In the genomic region with DNA sequence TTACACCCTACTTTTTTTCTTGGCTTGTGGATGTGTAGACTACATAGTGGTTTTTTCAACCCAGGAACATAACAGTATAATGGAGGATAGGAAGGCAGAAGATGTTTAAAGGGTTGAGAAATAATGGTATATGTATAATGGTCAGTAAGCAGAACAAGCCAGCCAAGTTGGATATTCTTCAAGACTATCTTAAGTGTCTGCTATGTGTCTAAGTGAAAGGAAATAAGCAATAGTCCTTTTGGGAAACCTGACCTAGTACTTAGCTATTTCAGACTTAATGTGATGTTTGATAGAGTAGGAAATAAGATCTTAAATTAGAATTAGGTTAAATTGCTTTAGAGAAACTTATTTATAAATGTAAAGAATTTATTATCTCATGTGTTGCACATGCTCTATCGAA, we compare ENCODE assay signal across 11 cellular contexts.
DNase-seq lines count a peak whose midpoint lies in the region; ATAC-seq, FAIRE-seq and TF ChIP-seq lines count a peak whose summit lies in the region.
"Had no signal": no experiment of that assay in that cellular context is flagged by ENCODE, and none has a peak within 500 bp of the region (broad histone marks: within the 10 kb centered on the region; RNA-seq: fewer than 3 reads in every experiment).

No MANE protein-coding gene starts in this region.

- WGBS in upper lobe of left lung, 2 donors, result 47 to 48% methylated on average over 1 of the region's 1 CpG

- H2AFZ ChIP-seq in keratinocyte (ENCODE audit: control insufficient read depth, low read length), result no peak overlapping the region

- H3K27me3 Mint-ChIP-seq in activated naive CD8-positive, alpha-beta T cell, result no peaks in the 10 kb centered on the region

- peak overlapping the region; percentile 77 for H3K4me3 Mint-ChIP-seq in activated naive CD8-positive, alpha-beta T cell

- FAIRE-seq in keratinocyte (lab: Jason Lieb, UNC), result no peak

- H3K4me2 ChIP-seq in keratinocyte (ENCODE audit: control insufficient read depth, extremely low read depth, insufficient read depth, low read depth, low read length), result peak overlapping the region; percentile 79

- no peaks in the 10 kb centered on the region for H3K9me3 Mint-ChIP-seq in activated naive CD8-positive, alpha-beta T cell (ENCODE audit: low read depth)

- TF ChIP-seq EP300 in upper lobe of left lung (IDR thresholded peaks at IDR 0.05), result no peak

- H3K27ac Mint-ChIP-seq in activated naive CD8-positive, alpha-beta T cell, result peak overlapping the region; percentile 75

- no peaks in the 10 kb centered on the region for H3K27me3 ChIP-seq in left ventricle myocardium inferior (ENCODE audit: low read depth)
- no peaks in the 10 kb centered on the region for H3K27me3 ChIP-seq in keratinocyte (ENCODE audit: control insufficient read depth, extremely low read depth, insufficient read depth, low read length)
- no peaks in the 10 kb centered on the region for H3K27me3 ChIP-seq in upper lobe of left lung

- dilution Hi-C loops in keratinocyte (cut with MboI; ENCODE audit: extremely low pct_ligation_motif_present, low sequenced_read_pairs), result no loop called here

- peaks cover 3% of the 10 kb centered on the region for H3K36me3 Mint-ChIP-seq in activated naive CD8-positive, alpha-beta T cell

- peak overlapping the region; percentile 91 for H3K4me3 ChIP-seq in left ventricle myocardium inferior
- H3K4me3 ChIP-seq in keratinocyte (ENCODE audit: control insufficient read depth in 2 of 3, extremely low read depth in 1 of 3, insufficient read depth in 2 of 3, low read depth in 1 of 3, low read length in 3 of 3), result peak overlapping the region in 2 of 3 experiments; percentile 96
- peak overlapping the region in 3 of 4 donors; percentile 12 to 94 (median 77) for H3K4me3 ChIP-seq in upper lobe of left lung
- H3K4me3 ChIP-seq: prostate gland had no signal

- H3K9me1 ChIP-seq in keratinocyte (ENCODE audit: control insufficient read depth, extremely low read depth, insufficient read depth, low read length), result no peaks in the 10 kb centered on the region

- H3K9me3 ChIP-seq in left ventricle myocardium inferior (replicated peaks) (no peaks in the 10 kb centered on the region), keratinocyte (ENCODE audit: control insufficient read depth, low read depth, low read length) (no peaks in the 10 kb centered on the region), upper lobe of left lung (no peaks in the 10 kb centered on the region)
- H3K9me3 ChIP-seq: prostate gland had no signal

- intact Hi-C loops in left ventricle myocardium inferior (cut with micrococcal nuclease) (no loop called here), left ventricle myocardium superior (cut with micrococcal nuclease) (loop anchor here (5.0 kb wide), 1 partner anchor 988 kb away; a partner anchor contains a TSS)

- H3K9ac ChIP-seq in keratinocyte (ENCODE audit: control insufficient read depth, extremely low read depth, insufficient read depth, low read length), result peak overlapping the region; percentile 9

- H3K27ac ChIP-seq in left ventricle myocardium inferior (replicated peaks), result peak overlapping the region; percentile 100
- H3K27ac ChIP-seq in keratinocyte (ENCODE audit: control insufficient read depth, insufficient read depth, low read length), result peak overlapping the region; percentile 6
- H3K27ac ChIP-seq in upper lobe of left lung, result peak overlapping the region; percentile 22 to 100 (median 65)
- H3K27ac ChIP-seq: prostate gland had no signal

- H3K4me1 ChIP-seq in left ventricle myocardium inferior (peaks cover 80% of the 10 kb centered on the region), keratinocyte (ENCODE audit: control insufficient read depth, extremely low read depth, insufficient read depth, low read length) (peaks cover 30% of the 10 kb centered on the region), upper lobe of left lung (peaks cover 65 to 79% (median 74%) of the 10 kb centered on the region in 4 donors)

- no peak for TF ChIP-seq POLR2A in upper lobe of left lung (IDR thresholded peaks at IDR 0.05)

- peaks cover 82% of the 10 kb centered on the region for H3K79me2 ChIP-seq in keratinocyte (ENCODE audit: control insufficient read depth, insufficient read depth, low read length)

- TF ChIP-seq CTCF in left ventricle myocardium inferior (IDR thresholded peaks at IDR 0.05; ENCODE audit: borderline replicate concordance) (no peak), keratinocyte (optimal IDR thresholded peaks at IDR 0.05 in 1 of 3, IDR thresholded peaks at IDR 0.05 in 1 of 3, conservative IDR thresholded peaks at IDR 0.05 in 1 of 3; ENCODE audit: extremely low read depth in 1 of 3, insufficient read depth in 2 of 3, low read length in 3 of 3) (no peak), upper lobe of left lung (IDR thresholded peaks at IDR 0.05) (no peak)

- peaks cover 42% of the 10 kb centered on the region for H4K20me1 ChIP-seq in keratinocyte (ENCODE audit: control insufficient read depth, extremely low read depth, insufficient read depth, low read length)

- DNase-seq in left ventricle myocardium inferior (no peak), left ventricle myocardium superior (no peak), keratinocyte (ENCODE audit: low read depth, low spot score) (no peak), upper lobe of left lung (no peak), islet precursor cell (no peak), anterior cingulate cortex (lab: John Stamatoyannopoulos, UW) (no peak)
- DNase-seq: HCEC 1CT, head of caudate nucleus had no signal

- H3K36me3 ChIP-seq in left ventricle myocardium inferior (peaks cover 12% of the 10 kb centered on the region), keratinocyte (ENCODE audit: control insufficient read depth in 2 of 2, extremely low read depth in 1 of 2, insufficient read depth in 2 of 2, low read length in 2 of 2) (peaks cover 9 to 22% of the 10 kb centered on the region in 2 experiments), upper lobe of left lung (peaks cover 0 to 22% (median 3%) of the 10 kb centered on the region in 4 donors)
- H3K36me3 ChIP-seq: prostate gland had no signal

- no peak for ATAC-seq in left ventricle myocardium superior
- ATAC-seq in upper lobe of left lung (ENCODE audit: low FRiP score in 2 of 2), result no peak
- no peak for ATAC-seq in HG03432 (IDR thresholded peaks at IDR 0.05; ENCODE audit: unreplicated experiment)

- peaks cover 73% of the 10 kb centered on the region for H3K4me1 Mint-ChIP-seq in activated naive CD8-positive, alpha-beta T cell (ENCODE audit: low read depth)

Comparison
In these comparisons a context has a peak if more than half of its experiments do, and no peak if none do; other contexts are left out.
1. H3K27ac ChIP-seq: peak in every context shown above with its lines; median percentile 100 in left ventricle myocardium inferior; 65 in upper lobe of left lung; 6 in keratinocyte.